17 cellular contexts compared by ENCODE assay signal in the genomic region with DNA sequence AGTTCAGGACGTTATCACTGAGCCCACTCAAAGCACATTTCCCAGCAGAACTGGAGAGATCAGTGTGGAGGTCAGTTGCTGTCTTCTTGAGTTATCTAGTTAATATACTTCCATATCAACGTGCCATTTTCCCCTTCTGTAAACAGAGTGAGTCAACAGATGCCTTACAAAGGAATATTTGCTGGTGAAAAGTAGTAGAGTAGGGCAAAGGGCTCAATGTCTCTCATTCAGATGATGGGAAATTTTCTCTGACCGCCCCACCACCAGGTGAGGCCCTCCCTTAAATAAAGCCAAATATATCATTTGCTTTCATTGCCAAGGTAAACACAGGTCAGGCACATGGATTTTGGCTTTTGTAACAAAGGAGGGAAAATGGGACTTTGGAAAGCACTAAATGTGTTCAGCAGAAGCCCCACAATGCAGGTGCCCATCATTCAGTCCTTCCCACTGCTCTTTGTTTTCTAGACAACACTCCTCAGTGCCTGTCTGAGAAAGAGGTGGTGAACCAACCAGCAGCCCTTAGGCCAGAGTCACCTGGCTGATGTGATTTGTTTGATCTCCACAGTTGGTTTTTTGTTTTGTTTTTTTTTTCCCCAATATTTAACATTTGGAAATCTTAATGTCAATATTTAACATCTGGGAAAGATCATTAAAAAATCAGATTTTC. TPM values are rescaled to one million over a fixed set of nuclear protein-coding genes. Genes with fewer than 3 reads are reported as not detected.
DNase-seq lines count a peak whose midpoint lies in the region; ATAC-seq and TF ChIP-seq lines count a peak whose summit lies in the region.
"Had no signal": no experiment of that assay in that cellular context is flagged by ENCODE, and none has a peak within 500 bp of the region (broad histone marks: within the 10 kb centered on the region; RNA-seq: fewer than 3 reads in every experiment).

No MANE protein-coding gene starts in this region.

- H3K4me1 ChIP-seq in Caco-2 (peaks cover 16% of the 10 kb centered on the region), mammary epithelial cell (ENCODE audit: insufficient read depth, low read length) (no peaks in the 10 kb centered on the region)

- peak; percentile 86 for ATAC-seq in left colon
- ATAC-seq in GM18870 (IDR thresholded peaks at IDR 0.05; ENCODE audit: unreplicated experiment), result no peak
- ATAC-seq: activated naive CD8-positive, alpha-beta T cell treated with anti-CD3 and anti-CD28 coated beads, Interleukin-2, amount 50 U/mL, for 24 hours; activated T-cell treated with anti-CD3 and anti-CD28 coated beads, Interleukin-2, amount 50 U/mL, for 72 hours; right cardiac atrium had no signal

- H3K4me3 Mint-ChIP-seq in Caco-2 (ENCODE audit: unreplicated experiment), result no peak overlapping the region
- H3K4me3 Mint-ChIP-seq: activated naive CD8-positive, alpha-beta T cell treated with anti-CD3 and anti-CD28 coated beads, Interleukin-2, amount 50 U/mL, for 24 hours; activated T-cell treated with anti-CD3 and anti-CD28 coated beads, Interleukin-2, amount 50 U/mL, for 72 hours had no signal

- H3K4me2 ChIP-seq in mammary epithelial cell (ENCODE audit: insufficient read depth, low read depth, low read length), result no peak overlapping the region

- H3K27ac Mint-ChIP-seq in Caco-2 (ENCODE audit: unreplicated experiment), result no peak overlapping the region
- H3K27ac Mint-ChIP-seq: activated naive CD8-positive, alpha-beta T cell treated with anti-CD3 and anti-CD28 coated beads, Interleukin-2, amount 50 U/mL, for 24 hours; activated T-cell treated with anti-CD3 and anti-CD28 coated beads, Interleukin-2, amount 50 U/mL, for 72 hours had no signal

- in situ Hi-C loops in mammary epithelial cell (cut with MboI; ENCODE audit: low sequenced_read_pairs in 2 of 2), result no loop called here

- no peak overlapping the region for H3K4me3 ChIP-seq in Caco-2 (ENCODE audit: low read depth, low read length)
- H3K4me3 ChIP-seq in mammary epithelial cell (replicated peaks in 1 of 3; ENCODE audit: insufficient read depth in 1 of 3, low read depth in 2 of 3, low read length in 3 of 3), result no peak overlapping the region
- H3K4me3 ChIP-seq: SJSA1, thoracic aorta had no signal

- no TSS peak for BruUV-seq in Caco-2 (replicated peaks; lab: Mats Ljungman, UMichigan)
- no TSS peak for BruUV-seq in mammary epithelial cell (replicated peaks; lab: Mats Ljungman, UMichigan)

- 69% methylated on average over 3 of the region's 3 CpGs for WGBS in mammary epithelial cell (ENCODE audit: low coverage, missing lambda C conversion rate)

- H3K4me1 Mint-ChIP-seq in Caco-2 (ENCODE audit: low read depth, unreplicated experiment), result no peaks in the 10 kb centered on the region
- H3K4me1 Mint-ChIP-seq: activated naive CD8-positive, alpha-beta T cell treated with anti-CD3 and anti-CD28 coated beads, Interleukin-2, amount 50 U/mL, for 24 hours had no signal

- H3K9me3 ChIP-seq in Caco-2 (no peaks in the 10 kb centered on the region), mammary epithelial cell (replicated peaks; ENCODE audit: insufficient read depth, low read length) (no peaks in the 10 kb centered on the region)
- H3K9me3 ChIP-seq: SJSA1, thoracic aorta had no signal

- DNase-seq in Caco-2 (peak; percentile 11 to 36), NCI-H1092 treated with DMSO at 0.1 percent for 48 hours (lab: John Stamatoyannopoulos, UW) (peak; percentile 75), NCI-H774 (lab: John Stamatoyannopoulos, UW) (peak; percentile 79), left colon (no peak), activated T-cell treated with anti-CD3 and anti-CD28 coated beads for 4 hours (no peak), mammary epithelial cell (no peak)
- no peak for DNase-seq in central memory CD4-positive, alpha-beta T cell
- DNase-seq: activated naive CD8-positive, alpha-beta T cell treated with anti-CD3 and anti-CD28 coated beads, Interleukin-2, amount 50 U/mL, for 24 hours; activated T-cell treated with anti-CD3 and anti-CD28 coated beads, Interleukin-2, amount 50 U/mL, for 72 hours; mesenchymal stem cell; NCI-H1436; right cardiac atrium; stimulated activated CD8-positive, alpha-beta memory T cell treated with anti-CD3 and anti-CD28 coated beads, Interleukin-4, amount 100 ng/mL, for 48 hours; T1000 had no signal

- H2AFZ ChIP-seq in mammary epithelial cell (ENCODE audit: low read depth, low read length), result no peak overlapping the region

- POLR2A ChIA-PET in Caco-2 (lab: Charles Lee), result no interaction called here

- no peaks in the 10 kb centered on the region for H3K36me3 ChIP-seq in Caco-2 (ENCODE audit: control insufficient read depth, insufficient read depth, low read length)
- no peaks in the 10 kb centered on the region for H3K36me3 ChIP-seq in mammary epithelial cell (ENCODE audit: insufficient read depth, low read length)
- H3K36me3 ChIP-seq: SJSA1, thoracic aorta had no signal

- H3K27ac ChIP-seq in mammary epithelial cell (ENCODE audit: insufficient read depth, low read depth, low read length), result no peak overlapping the region
- H3K27ac ChIP-seq: SJSA1, thoracic aorta had no signal

- dilution Hi-C loops in mammary epithelial cell (cut with HindIII; ENCODE audit: low sequenced_read_pairs), result no loop called here

- H3K36me3 Mint-ChIP-seq in Caco-2 (ENCODE audit: insufficient read depth, unreplicated experiment), result no peaks in the 10 kb centered on the region

- H3K79me2 ChIP-seq in mammary epithelial cell (ENCODE audit: insufficient read depth, low read length), result no peaks in the 10 kb centered on the region

- no peaks in the 10 kb centered on the region for H3K27me3 Mint-ChIP-seq in Caco-2 (ENCODE audit: insufficient read depth, unreplicated experiment)
- H3K27me3 Mint-ChIP-seq: activated naive CD8-positive, alpha-beta T cell treated with anti-CD3 and anti-CD28 coated beads, Interleukin-2, amount 50 U/mL, for 24 hours had no signal

- no peak for TF ChIP-seq CTCF in Caco-2 (IDR thresholded peaks at IDR 0.05; ENCODE audit: insufficient read depth in 1 of 2, low read depth in 1 of 2, low read length in 1 of 2, severe bottlenecking in 1 of 2, unreplicated experiment in 1 of 2)
- TF ChIP-seq CTCF in mammary epithelial cell (conservative IDR thresholded peaks at IDR 0.05 in 1 of 2, IDR thresholded peaks at IDR 0.05 in 1 of 2; ENCODE audit: extremely low read depth in 1 of 2, insufficient read depth in 1 of 2, low read depth in 1 of 2, low read length in 2 of 2), result no peak

- intact Hi-C loops in Caco-2 (cut with micrococcal nuclease; ENCODE audit: unreplicated experiment) (no loop called here), left colon (cut with DNase I, micrococcal nuclease) (no loop called here), mammary epithelial cell (cut with micrococcal nuclease) (no loop called here)

- H3K27me3 ChIP-seq in Caco-2 (replicated peaks; ENCODE audit: control insufficient read depth, insufficient read depth, low read length), result no peaks in the 10 kb centered on the region
- no peaks in the 10 kb centered on the region for H3K27me3 ChIP-seq in mammary epithelial cell (ENCODE audit: insufficient read depth, low read length)
- H3K27me3 ChIP-seq: SJSA1 had no signal

- H3K9me3 Mint-ChIP-seq in Caco-2 (ENCODE audit: unreplicated experiment), result peaks cover 26% of the 10 kb centered on the region
- H3K9me3 Mint-ChIP-seq: activated naive CD8-positive, alpha-beta T cell treated with anti-CD3 and anti-CD28 coated beads, Interleukin-2, amount 50 U/mL, for 24 hours; activated T-cell treated with anti-CD3 and anti-CD28 coated beads, Interleukin-2, amount 50 U/mL, for 72 hours had no signal

- CTCF ChIA-PET in Caco-2 (lab: Charles Lee), result no interaction called here
- CTCF ChIA-PET in mammary epithelial cell (lab: Charles Lee; ENCODE audit: low non-redundant PET), result no interaction called here

- no peak overlapping the region for H3K9ac ChIP-seq in mammary epithelial cell (ENCODE audit: insufficient read depth, low read length)

- H4K20me1 ChIP-seq in mammary epithelial cell (ENCODE audit: insufficient read depth, low read length), result no peaks in the 10 kb centered on the region

RNA-seq across cellular contexts. Expression of a gene that starts 40.5 kb away (rescaled TPM):
- total RNA-seq in Caco-2 (2022), result 0.53 and 0.59 TPM in 2 replicates
- 10 to 100 TPM; 24.5 to 29.9 TPM for total RNA-seq in left colon
- under 1 TPM; 0.33 to 0.80 TPM for total RNA-seq in mammary epithelial cell
- 0.35 TPM for polyA plus RNA-seq in mammary epithelial cell
- polyA minus RNA-seq in mammary epithelial cell, result not detected

Comparison
In these comparisons a context has a peak if more than half of its experiments do, and no peak if none do; other contexts are left out.
1. DNase-seq: peak in Caco-2 (2 of 2), NCI-H1092 treated with DMSO at 0.1 percent for 48 hours (single experiment) and NCI-H774 (single experiment); none in left colon (0 of 2), activated T-cell treated with anti-CD3 and anti-CD28 coated beads for 4 hours (single experiment), mammary epithelial cell (single experiment) and central memory CD4-positive, alpha-beta T cell (single experiment).
2. RNA of a gene that starts 40.5 kb away (total RNA-seq): 24.5 to 29.9 TPM in left colon; 0.33 to 0.80 TPM in mammary epithelial cell and 0.53 to 0.59 TPM in Caco-2; every median in the first group is over 10 times any median in the second.